ENCODE assay signal across 19 cellular contexts in genomic region chr3:143634991-143635390, GRCh38.
DNase-seq lines count a peak whose midpoint lies in the region; ATAC-seq and TF ChIP-seq lines count a peak whose summit lies in the region.
"Had no signal": no experiment of that assay in that cellular context is flagged by ENCODE, and none has a peak within 500 bp of the region (broad histone marks: within the 10 kb centered on the region; RNA-seq: fewer than 3 reads in every experiment).

No MANE protein-coding gene starts in this region.

- peaks cover 8% of the 10 kb centered on the region for H3K9me3 ChIP-seq in RWPE2 (ENCODE audit: severe bottlenecking)
- peaks cover 0 to 26% (median 10%) of the 10 kb centered on the region in 4 donors for H3K9me3 ChIP-seq in stomach

- TF ChIP-seq EP300 in stomach (IDR thresholded peaks at IDR 0.05): no peak

- no peak overlapping the region for H3K27ac ChIP-seq in RWPE2 (ENCODE audit: poor library complexity, severe bottlenecking)
- H3K27ac ChIP-seq in stomach: no peak overlapping the region

- no peaks in the 10 kb centered on the region for H3K4me1 ChIP-seq in RWPE2 (ENCODE audit: insufficient read depth, poor library complexity, severe bottlenecking)
- no peaks in the 10 kb centered on the region for H3K4me1 ChIP-seq in stomach

- TF ChIP-seq POLR2A in stomach (IDR thresholded peaks at IDR 0.05): no peak

- TF ChIP-seq CTCF in LNCaP clone FGC (IDR thresholded peaks at IDR 0.05; ENCODE audit: control insufficient read depth, extremely low read depth, insufficient read depth): peak; percentile 11; the same call in 1 of the 2 replicates
- no peak for TF ChIP-seq CTCF in RWPE2 (IDR thresholded peaks at IDR 0.05; ENCODE audit: poor library complexity, severe bottlenecking)
- TF ChIP-seq CTCF in stomach (IDR thresholded peaks at IDR 0.05): no peak

- ATAC-seq in RWPE2 (ENCODE audit: low read depth) (no peak), HG02588 (IDR thresholded peaks at IDR 0.05; ENCODE audit: unreplicated experiment) (no peak), GM21825 (IDR thresholded peaks at IDR 0.05; ENCODE audit: unreplicated experiment) (no peak)

- H3K4me3 ChIP-seq in LNCaP clone FGC (ENCODE audit: low read depth, low read length) (no peak overlapping the region), RWPE2 (ENCODE audit: severe bottlenecking) (no peak overlapping the region), stomach (no peak overlapping the region)

- 35 to 55% (median 50%) methylated on average over 4 of the region's 4 CpGs for WGBS in stomach, 5 donors

- no peaks in the 10 kb centered on the region for H3K36me3 ChIP-seq in RWPE2 (ENCODE audit: low read depth)
- H3K36me3 ChIP-seq in stomach: no peaks in the 10 kb centered on the region

- intact Hi-C loops in stomach (cut with DNase I; ENCODE audit: low total_unique reads): no loop called here

- DNase-seq in LNCaP clone FGC (ENCODE audit: low read depth) (peak; percentile 26), RWPE2 (ENCODE audit: low spot score) (peak; percentile 29), inferior parietal cortex (ENCODE audit: extremely low spot score) (peak; percentile 31), stomach (peak; percentile 49), RKO (ENCODE audit: low spot score) (no peak), SKM-1 treated with dmso at 0.1 percent for 144 hours (lab: John Stamatoyannopoulos, UW; ENCODE audit: unreplicated experiment) (no peak)
- DNase-seq: AML-193; CD4-positive, CD25-positive, alpha-beta regulatory T cell; DMS79 treated with DMSO at 0.1 percent for 48 hours; GF-D8; HFFc6; KBM-7; NCI-H1092 treated with DMSO at 0.1 percent for 48 hours; NCI-H187 treated with DMSO at 0.1 percent for 48 hours; NCI-H524 treated with DMSO at 0.1 percent for 48 hours; NK-92 treated with Interleukin-12 subunit alpha and Interleukin-12 subunit beta, amount 100 ng/mL, for 24 hours; OCI-M1 had no signal

- no peaks in the 10 kb centered on the region for H3K27me3 ChIP-seq in RWPE2 (ENCODE audit: insufficient read depth, poor library complexity, severe bottlenecking)
- H3K27me3 ChIP-seq in stomach: no peaks in the 10 kb centered on the region

Comparison
In these comparisons a context has a peak if more than half of its experiments do, and no peak if none do; other contexts are left out.
1. DNase-seq: peak in LNCaP clone FGC (single experiment), RWPE2 (single experiment), inferior parietal cortex (single experiment) and stomach (single experiment); none in RKO (single experiment) and SKM-1 treated with dmso at 0.1 percent for 144 hours (single experiment).